12 cellular contexts compared by ENCODE assay signal in the genomic region with DNA sequence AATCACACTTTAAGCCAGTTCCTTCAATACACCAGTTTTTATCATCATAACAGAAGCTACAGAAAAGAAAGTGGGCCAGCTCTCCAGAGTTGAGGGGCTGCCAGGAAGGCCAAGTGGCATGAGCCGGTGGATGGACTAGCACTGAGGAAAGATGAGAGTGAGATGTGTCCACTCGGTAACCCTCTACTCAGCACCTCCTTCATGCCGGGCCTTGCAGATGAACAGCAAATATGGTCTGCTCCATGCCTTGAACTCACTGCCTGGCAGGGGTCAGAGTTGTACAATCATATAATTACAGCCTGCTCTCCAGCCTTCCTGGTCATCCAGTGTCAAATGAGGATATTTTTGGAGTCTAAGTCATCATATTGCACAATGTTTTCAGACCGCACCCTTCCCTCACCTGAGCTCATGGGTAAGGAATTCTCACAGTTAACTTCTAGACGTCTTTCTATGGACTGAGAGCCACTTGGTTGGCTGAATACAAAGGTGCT. TPM values are rescaled to one million over a fixed set of nuclear protein-coding genes. Genes with fewer than 3 reads are reported as not detected.
DNase-seq lines count a peak whose midpoint lies in the region; ATAC-seq lines count a peak whose summit lies in the region.
"Had no signal": no experiment of that assay in that cellular context is flagged by ENCODE, and none has a peak within 500 bp of the region (broad histone marks: within the 10 kb centered on the region; RNA-seq: fewer than 3 reads in every experiment).

No MANE protein-coding gene starts in this region.

- peaks cover 3 to 21% of the 10 kb centered on the region in 2 donors for H3K4me1 ChIP-seq in esophagus (ENCODE audit: control insufficient read depth in 2 of 2, insufficient read depth in 2 of 2, low read length in 1 of 2)

- H3K27ac ChIP-seq in esophagus (ENCODE audit: low read depth in 2 of 2, low read length in 1 of 2): peak overlapping the region; percentile 57 to 94
- H3K27ac ChIP-seq: thoracic aorta had no signal

- WGBS in esophagus, 2 donors: 52 to 60% methylated on average over 5 of the region's 5 CpGs

- H3K9me3 ChIP-seq in esophagus (ENCODE audit: control insufficient read depth in 2 of 2, insufficient read depth in 1 of 2, low read depth in 1 of 2, low read length in 1 of 2): no peaks in the 10 kb centered on the region
- H3K9me3 ChIP-seq: thoracic aorta had no signal

- peaks cover 5 to 9% of the 10 kb centered on the region in 2 donors for H3K36me3 ChIP-seq in esophagus (ENCODE audit: control insufficient read depth in 2 of 2, insufficient read depth in 2 of 2, low read length in 1 of 2)
- H3K36me3 ChIP-seq: thoracic aorta had no signal

- peak; percentile 79 for DNase-seq in AG20443 (ENCODE audit: low spot score)
- peak; percentile 96 for DNase-seq in M059J (ENCODE audit: low read depth)
- DNase-seq in mucosa of gallbladder (ENCODE audit: low spot score): peak; percentile 70
- DNase-seq in SK-N-DZ (ENCODE audit: low spot score): no peak
- no peak for DNase-seq in T-helper 2 cell
- DNase-seq in NCI-H1105 (lab: John Stamatoyannopoulos, UW): no peak
- DNase-seq: activated T-cell treated with anti-CD3 and anti-CD28 coated beads for 4 hours, COR-L47, retina had no signal

- ATAC-seq in GM18907 (IDR thresholded peaks at IDR 0.05; ENCODE audit: unreplicated experiment): no peak

- H3K27me3 ChIP-seq in esophagus (ENCODE audit: control insufficient read depth in 1 of 2, insufficient read depth in 2 of 2, low read length in 2 of 2): no peaks in the 10 kb centered on the region

- no peak overlapping the region for H3K4me3 ChIP-seq in esophagus (ENCODE audit: low read depth in 1 of 2, low read length in 2 of 2)
- H3K4me3 ChIP-seq: thoracic aorta had no signal

RNA-seq across cellular contexts. Expression of gene MGLL, which starts 4.9 kb away (rescaled TPM):
- 11.9 and 17.0 TPM in 2 replicates for total RNA-seq in M059J (2014; rRNA removed; shearing (Covaris generic))
- 10 to 100 TPM; 78.0 to 99.1 TPM for polyA plus RNA-seq in esophagus
- total RNA-seq in mucosa of gallbladder: 193 TPM
- polyA plus RNA-seq in SK-N-DZ (2014; cell fraction: cytosol; rRNA removed): not detected in 2 replicates
- polyA plus RNA-seq in SK-N-DZ (2014; cell fraction: nucleus; rRNA removed): not detected in 2 replicates

Comparison
In these comparisons a context has a peak if more than half of its experiments do, and no peak if none do; other contexts are left out.
1. DNase-seq: peak in AG20443 (single experiment), M059J (single experiment) and mucosa of gallbladder (single experiment); none in SK-N-DZ (single experiment), T-helper 2 cell (0 of 5) and NCI-H1105 (single experiment).
2. RNA of gene MGLL, which starts 4.9 kb away (total RNA-seq): 193 TPM in mucosa of gallbladder (single experiment); 11.9 to 17.0 TPM in M059J; every median in the first group is over 10 times any median in the second.